In genomic region chr16:24116371-24116770, GRCh38 we compare ENCODE assay signal across 19 cellular contexts.
DNase-seq lines count a peak whose midpoint lies in the region; ATAC-seq, FAIRE-seq and TF ChIP-seq lines count a peak whose summit lies in the region.
"Had no signal": no experiment of that assay in that cellular context is flagged by ENCODE, and none has a peak within 500 bp of the region (broad histone marks: within the 10 kb centered on the region; RNA-seq: fewer than 3 reads in every experiment).

No MANE protein-coding gene starts in this region.

- H3K79me2 ChIP-seq in K562 (ENCODE audit: control insufficient read depth, insufficient read depth, low read length): no peaks in the 10 kb centered on the region; the same call in 2 of the 3 replicates

- intact Hi-C loops in K562 (cut with micrococcal nuclease): no loop called here
- intact Hi-C loops in heart right ventricle (cut with DNase I): no loop called here

- H3K27me3 ChIP-seq in K562 (ENCODE audit: control insufficient read depth in 2 of 2, insufficient read depth in 2 of 2, low read length in 2 of 2) (no peaks in the 10 kb centered on the region), heart right ventricle (peaks cover 0 to 3% (median 0%) of the 10 kb centered on the region in 7 donors), small intestine (ENCODE audit: control insufficient read depth in 2 of 2, insufficient read depth in 2 of 2, low read length in 2 of 2) (no peaks in the 10 kb centered on the region)

- H3K4me1 ChIP-seq in K562 (replicated peaks in 1 of 2; ENCODE audit: control insufficient read depth in 2 of 2, insufficient read depth in 2 of 2, low read length in 2 of 2): peaks cover 10 to 24% of the 10 kb centered on the region in 2 experiments; a peak in 4 of 5 replicates
- H3K4me1 ChIP-seq in heart right ventricle: peaks cover 0 to 24% (median 12%) of the 10 kb centered on the region in 9 donors
- no peaks in the 10 kb centered on the region for H3K4me1 ChIP-seq in small intestine (ENCODE audit: control insufficient read depth in 2 of 2, insufficient read depth in 1 of 2, low read depth in 1 of 2, low read length in 1 of 2)
- H3K4me1 ChIP-seq: A549, SJCRH30 had no signal

- no peak; the same call in 1 of the 2 replicates for TF ChIP-seq EP300 in K562 (IDR thresholded peaks at IDR 0.05; ENCODE audit: low read length)

- no peak overlapping the region for H3K4me3 Mint-ChIP-seq in HFFc6

- no peak for TF ChIP-seq CTCF in K562 (IDR thresholded peaks at IDR 0.05 in 2 of 3, conservative IDR thresholded peaks at IDR 0.05 in 1 of 3; ENCODE audit: insufficient read depth in 2 of 3, low read depth in 1 of 3, low read length in 3 of 3)
- TF ChIP-seq CTCF in heart right ventricle (IDR thresholded peaks at IDR 0.05): no peak
- no peak for TF ChIP-seq CTCF in HFFc6 (IDR thresholded peaks at IDR 0.05)

- POLR2A ChIA-PET in K562 (lab: Yijun Ruan, JAX): interaction anchor here (1.6 kb wide), 1 partner anchor 15 kb away, joined by 4 read pairs; no protein-coding TSS in a partner anchor

- no peaks in the 10 kb centered on the region; the same call in none of the 2 replicates for H3K27me3 Mint-ChIP-seq in HFFc6 (ENCODE audit: insufficient read depth)

- no peaks in the 10 kb centered on the region for H3K9me1 ChIP-seq in K562 (ENCODE audit: control insufficient read depth, insufficient read depth, low read length)

- H3K9me3 Mint-ChIP-seq in HFFc6: peaks cover 38% of the 10 kb centered on the region

- no peaks in the 10 kb centered on the region for H3K9me3 ChIP-seq in K562 (replicated peaks; ENCODE audit: control insufficient read depth, insufficient read depth, low read depth, low read length)
- no peaks in the 10 kb centered on the region for H3K9me3 ChIP-seq in heart right ventricle
- H3K9me3 ChIP-seq in small intestine (ENCODE audit: control insufficient read depth, low read depth): no peaks in the 10 kb centered on the region
- H3K9me3 ChIP-seq: A549, SJCRH30 had no signal

- H3K4me1 Mint-ChIP-seq in HFFc6 (ENCODE audit: low read depth): no peaks in the 10 kb centered on the region

- H2AFZ ChIP-seq in K562 (ENCODE audit: low read depth, low read length): no peak overlapping the region

- H3K27ac ChIP-seq in K562 (ENCODE audit: extremely low read depth, low read depth, low read length) (peak overlapping the region; percentile 80), heart right ventricle (peak overlapping the region in 7 of 10 donors; percentile 3 to 72 (median 50)), small intestine (ENCODE audit: low read depth in 1 of 2, low read length in 1 of 2) (no peak overlapping the region)
- H3K27ac ChIP-seq: A549, C4-2B, SJCRH30 had no signal

- CTCF ChIA-PET in K562 (lab: Yijun Ruan, JAX; ENCODE audit: low intra/inter-chr PET ratio): no interaction called here

- peak; percentile 66 for ATAC-seq in K562
- peak in 6 of 8 donors; percentile 42 to 71 (median 62) for ATAC-seq in heart right ventricle
- ATAC-seq in HG02759 (IDR thresholded peaks at IDR 0.05; ENCODE audit: unreplicated experiment): no peak
- ATAC-seq in HG03159 (IDR thresholded peaks at IDR 0.05; ENCODE audit: unreplicated experiment): no peak
- ATAC-seq: A549 had no signal

- BruUV-seq in K562 (replicated peaks; lab: Mats Ljungman, UMichigan): no TSS peak

- WGBS in K562 (ENCODE audit: insufficient coverage, low coverage, missing lambda C conversion rate): 26% methylated on average over 3 of the region's 3 CpGs
- 30 to 35% methylated on average over 3 of the region's 3 CpGs for WGBS in heart right ventricle, 2 donors
- WGBS in small intestine, 3 donors: 60 to 85% (median 68%) methylated on average over 3 of the region's 3 CpGs

- no peak overlapping the region for H3K27ac Mint-ChIP-seq in HFFc6

- H4K20me1 ChIP-seq in K562 (replicated peaks; ENCODE audit: control insufficient read depth, insufficient read depth, low read length): no peaks in the 10 kb centered on the region

- H3K36me3 Mint-ChIP-seq in HFFc6 (ENCODE audit: low read depth): no peaks in the 10 kb centered on the region

- TF ChIP-seq RAD21 in K562 (CRISPR knock-in tag; conservative IDR thresholded peaks at IDR 0.05 in 1 of 2, IDR thresholded peaks at IDR 0.05 in 1 of 2): no peak

- H3K36me3 ChIP-seq in K562 (ENCODE audit: control insufficient read depth, insufficient read depth, low read length): peaks cover 55% of the 10 kb centered on the region
- peaks cover 0 to 4% (median 0%) of the 10 kb centered on the region in 9 donors for H3K36me3 ChIP-seq in heart right ventricle
- H3K36me3 ChIP-seq in small intestine (ENCODE audit: control insufficient read depth in 2 of 2, insufficient read depth in 2 of 2, low read length in 2 of 2): no peaks in the 10 kb centered on the region
- H3K36me3 ChIP-seq: SJCRH30 had no signal

- DNase-seq in HUDEP-2 (lab: John Stamatoyannopoulos, UW; ENCODE audit: unreplicated experiment in 76 of 76) (peak in 68 of 76 experiments; percentile 6 to 89 (median 60)), K562 (ENCODE audit: extremely low read depth in 1 of 4, low spot score in 3 of 4) (peak; percentile 53 to 75 (median 62)), heart right ventricle (peak in 1 of 2 donors; percentile 13), small intestine (peak; percentile 33), HFFc6 (no peak)
- DNase-seq: GF-D8, NCI-H1417 treated with DMSO at 0.1 percent for 48 hours, NCI-H2029, NCI-H2171, NCI-H446, NCI-H69, RPMI8226, SJCRH30 had no signal

- no peak for TF ChIP-seq POLR2A in K562 (conservative IDR thresholded peaks at IDR 0.05)

- peak overlapping the region; percentile 52 for H3K4me2 ChIP-seq in K562 (ENCODE audit: insufficient read depth, low read length)
- H3K4me2 ChIP-seq: A549 had no signal

- no peak overlapping the region for H3K4me3 ChIP-seq in K562
- H3K4me3 ChIP-seq in heart right ventricle: no peak overlapping the region
- no peak overlapping the region for H3K4me3 ChIP-seq in small intestine (ENCODE audit: low read depth in 1 of 2, low read length in 2 of 2)
- H3K4me3 ChIP-seq: A549, SJCRH30 had no signal

- in situ Hi-C loops in K562 (cut with MboI): no loop called here

- H3K9ac ChIP-seq in K562 (ENCODE audit: insufficient read depth in 1 of 2, low read depth in 2 of 2, low read length in 2 of 2): peak overlapping the region in 1 of 2 experiments; percentile 29; a peak in 2 of 4 replicates

- FAIRE-seq in K562 (lab: Jason Lieb, UNC) (no peak), small intestine (lab: Jason Lieb, UNC) (no peak)
- FAIRE-seq: A549, GM12892, H1 had no signal

TF ChIP-seq in K562, 482 proteins besides CTCF, POLR2A, EP300 and RAD21 (continues in another document):
- TF ChIP-seq SMARCE1 (IDR thresholded peaks at IDR 0.05): peak; percentile 41; the same call in 1 of the 2 replicates
- peak; percentile 48; the same call in 1 of the 2 replicates for TF ChIP-seq DPF2 (IDR thresholded peaks at IDR 0.05)
- no peak for TF ChIP-seq HSF4 (CRISPR knock-in tag; IDR thresholded peaks at IDR 0.05; ENCODE audit: borderline replicate concordance)
- TF ChIP-seq CBFA2T3 (IDR thresholded peaks at IDR 0.05): peak; percentile 70
- peak; percentile 53; the same call in 1 of the 2 replicates for TF ChIP-seq NCOR1 (IDR thresholded peaks at IDR 0.05)
- TF ChIP-seq ZNF41 (CRISPR knock-in tag; conservative IDR thresholded peaks at IDR 0.05): no peak
- TF ChIP-seq, protein P1, sequence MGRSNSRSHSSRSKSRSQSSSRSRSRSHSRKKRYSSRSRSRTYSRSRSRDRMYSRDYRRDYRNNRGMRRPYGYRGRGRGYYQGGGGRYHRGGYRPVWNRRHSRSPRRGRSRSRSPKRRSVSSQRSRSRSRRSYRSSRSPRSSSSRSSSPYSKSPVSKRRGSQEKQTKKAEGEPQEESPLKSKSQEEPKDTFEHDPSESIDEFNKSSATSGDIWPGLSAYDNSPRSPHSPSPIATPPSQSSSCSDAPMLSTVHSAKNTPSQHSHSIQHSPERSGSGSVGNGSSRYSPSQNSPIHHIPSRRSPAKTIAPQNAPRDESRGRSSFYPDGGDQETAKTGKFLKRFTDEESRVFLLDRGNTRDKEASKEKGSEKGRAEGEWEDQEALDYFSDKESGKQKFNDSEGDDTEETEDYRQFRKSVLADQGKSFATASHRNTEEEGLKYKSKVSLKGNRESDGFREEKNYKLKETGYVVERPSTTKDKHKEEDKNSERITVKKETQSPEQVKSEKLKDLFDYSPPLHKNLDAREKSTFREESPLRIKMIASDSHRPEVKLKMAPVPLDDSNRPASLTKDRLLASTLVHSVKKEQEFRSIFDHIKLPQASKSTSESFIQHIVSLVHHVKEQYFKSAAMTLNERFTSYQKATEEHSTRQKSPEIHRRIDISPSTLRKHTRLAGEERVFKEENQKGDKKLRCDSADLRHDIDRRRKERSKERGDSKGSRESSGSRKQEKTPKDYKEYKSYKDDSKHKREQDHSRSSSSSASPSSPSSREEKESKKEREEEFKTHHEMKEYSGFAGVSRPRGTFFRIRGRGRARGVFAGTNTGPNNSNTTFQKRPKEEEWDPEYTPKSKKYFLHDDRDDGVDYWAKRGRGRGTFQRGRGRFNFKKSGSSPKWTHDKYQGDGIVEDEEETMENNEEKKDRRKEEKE (IDR thresholded peaks at IDR 0.05; ENCODE audit: borderline replicate concordance in 1 of 2, control insufficient read depth in 1 of 2, low read depth in 2 of 2, low read length in 1 of 2): no peak
- no peak for TF ChIP-seq ILK (tag; IDR thresholded peaks at IDR 0.05; ENCODE audit: borderline replicate concordance, low read depth)
- peak; percentile 40; the same call in 1 of the 2 replicates for TF ChIP-seq JUND (IDR thresholded peaks at IDR 0.05; ENCODE audit: borderline replicate concordance, low read depth, low read length)
- no peak; the same call in 2 of the 3 replicates for TF ChIP-seq JUND (tag; IDR thresholded peaks at IDR 0.05; ENCODE audit: borderline replicate concordance, low read depth, low read length)
- no peak for TF ChIP-seq DDX20 (tag; IDR thresholded peaks at IDR 0.05; ENCODE audit: low read depth)
- peak; percentile 50; the same call in 1 of the 2 replicates for TF ChIP-seq CBFA2T2 (conservative IDR thresholded peaks at IDR 0.05)
- no peak for TF ChIP-seq MAFK (IDR thresholded peaks at IDR 0.05; ENCODE audit: low read length)
- no peak for TF ChIP-seq ELF4 (CRISPR knock-in tag; IDR thresholded peaks at IDR 0.05)
- TF ChIP-seq ARID1B (IDR thresholded peaks at IDR 0.05): peak; percentile 78
- TF ChIP-seq ESRRA (IDR thresholded peaks at IDR 0.05; ENCODE audit: borderline replicate concordance, low read depth): peak; percentile 88
- TF ChIP-seq CCNT2 (IDR thresholded peaks at IDR 0.05; ENCODE audit: borderline replicate concordance, extremely low read depth, insufficient read length, low read depth, low read length): peak; percentile 51
- no peak for TF ChIP-seq ZNF717 (CRISPR knock-in tag; IDR thresholded peaks at IDR 0.05)
- 0 out of 2 replicates have a peak, but pooled peaks have one; percentile 37 for TF ChIP-seq GATAD2B (IDR thresholded peaks at IDR 0.05; ENCODE audit: borderline replicate concordance)
- peak in 1 of 2 experiments; percentile 46; a peak in 1 of 4 replicates for TF ChIP-seq RCOR1 (IDR thresholded peaks at IDR 0.05; ENCODE audit: borderline replicate concordance in 1 of 2, low read depth in 2 of 2, low read length in 2 of 2)
- 0 out of 2 replicates have a peak, but pooled peaks have one; percentile 43 for TF ChIP-seq SOX6 (IDR thresholded peaks at IDR 0.05)

Comparison
In these comparisons a context has a peak if more than half of its experiments do, and no peak if none do; other contexts are left out.
1. ATAC-seq: peak in K562 (single experiment) and heart right ventricle (6 of 8); none in HG02759 (single experiment) and HG03159 (single experiment).
2. H3K27ac ChIP-seq: peak in K562 (single experiment) and heart right ventricle (7 of 10); none in small intestine (0 of 2).